1 cellular context compared by ENCODE assay signal in the genomic region with DNA sequence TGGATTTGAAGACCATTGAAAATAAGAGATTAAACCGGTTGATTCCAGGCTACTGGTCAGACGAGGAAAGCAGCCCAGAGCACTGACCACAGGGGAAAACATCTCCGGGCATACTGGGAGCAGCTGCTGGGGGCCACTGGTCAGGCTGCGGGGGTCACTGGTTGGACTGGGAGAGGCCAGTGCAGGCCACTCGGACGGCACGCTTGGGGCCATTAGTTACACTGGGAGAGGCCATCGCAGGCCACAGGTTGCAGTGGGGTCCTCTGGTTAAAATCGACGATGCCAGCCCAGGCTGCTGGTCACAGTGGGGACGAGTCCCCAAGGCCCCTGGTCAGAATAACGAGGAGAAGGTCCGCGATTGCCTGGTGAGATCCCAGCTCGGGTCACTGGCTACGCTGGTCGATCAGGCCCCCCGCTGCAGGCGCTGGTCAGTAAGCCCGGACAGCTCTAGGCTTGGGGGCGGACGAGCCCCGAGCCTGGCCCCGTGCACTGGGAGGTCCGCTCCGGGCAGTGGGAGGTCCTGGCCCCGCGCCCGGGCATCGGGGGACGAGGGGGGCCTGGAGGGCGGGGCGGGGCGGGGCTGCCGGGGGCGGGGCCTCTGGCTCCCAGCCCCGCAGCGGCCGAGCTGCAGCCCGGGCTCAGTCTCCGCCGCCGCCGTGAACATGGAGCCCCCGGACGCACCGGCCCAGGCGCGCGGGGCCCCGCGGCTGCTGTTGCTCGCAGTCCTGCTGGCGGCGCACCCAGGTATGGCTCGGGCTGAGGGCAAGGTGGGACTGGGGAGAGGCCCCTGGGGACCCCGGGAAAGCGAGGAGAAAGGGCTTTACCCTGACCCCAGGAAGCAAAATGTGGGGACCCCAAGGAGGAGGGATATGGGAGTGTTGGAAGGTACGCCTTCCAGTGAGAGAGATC.
A peak's percentile ranks its signal among the peaks of the same experiment; 100 is the strongest.
TF ChIP-seq lines count a peak whose summit lies in the region.

A gene with protein sequence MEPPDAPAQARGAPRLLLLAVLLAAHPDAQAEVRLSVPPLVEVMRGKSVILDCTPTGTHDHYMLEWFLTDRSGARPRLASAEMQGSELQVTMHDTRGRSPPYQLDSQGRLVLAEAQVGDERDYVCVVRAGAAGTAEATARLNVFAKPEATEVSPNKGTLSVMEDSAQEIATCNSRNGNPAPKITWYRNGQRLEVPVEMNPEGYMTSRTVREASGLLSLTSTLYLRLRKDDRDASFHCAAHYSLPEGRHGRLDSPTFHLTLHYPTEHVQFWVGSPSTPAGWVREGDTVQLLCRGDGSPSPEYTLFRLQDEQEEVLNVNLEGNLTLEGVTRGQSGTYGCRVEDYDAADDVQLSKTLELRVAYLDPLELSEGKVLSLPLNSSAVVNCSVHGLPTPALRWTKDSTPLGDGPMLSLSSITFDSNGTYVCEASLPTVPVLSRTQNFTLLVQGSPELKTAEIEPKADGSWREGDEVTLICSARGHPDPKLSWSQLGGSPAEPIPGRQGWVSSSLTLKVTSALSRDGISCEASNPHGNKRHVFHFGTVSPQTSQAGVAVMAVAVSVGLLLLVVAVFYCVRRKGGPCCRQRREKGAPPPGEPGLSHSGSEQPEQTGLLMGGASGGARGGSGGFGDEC (plus strand): TSS at position 641 of the 909 bp plus-strand sequence. CDS start 22 bp downstream, at position 663.

TF ChIP-seq in HepG2, 621 proteins besides CTCF, POLR2A, EP300 and RAD21 (continued from another document):
- TF ChIP-seq, protein P1, sequence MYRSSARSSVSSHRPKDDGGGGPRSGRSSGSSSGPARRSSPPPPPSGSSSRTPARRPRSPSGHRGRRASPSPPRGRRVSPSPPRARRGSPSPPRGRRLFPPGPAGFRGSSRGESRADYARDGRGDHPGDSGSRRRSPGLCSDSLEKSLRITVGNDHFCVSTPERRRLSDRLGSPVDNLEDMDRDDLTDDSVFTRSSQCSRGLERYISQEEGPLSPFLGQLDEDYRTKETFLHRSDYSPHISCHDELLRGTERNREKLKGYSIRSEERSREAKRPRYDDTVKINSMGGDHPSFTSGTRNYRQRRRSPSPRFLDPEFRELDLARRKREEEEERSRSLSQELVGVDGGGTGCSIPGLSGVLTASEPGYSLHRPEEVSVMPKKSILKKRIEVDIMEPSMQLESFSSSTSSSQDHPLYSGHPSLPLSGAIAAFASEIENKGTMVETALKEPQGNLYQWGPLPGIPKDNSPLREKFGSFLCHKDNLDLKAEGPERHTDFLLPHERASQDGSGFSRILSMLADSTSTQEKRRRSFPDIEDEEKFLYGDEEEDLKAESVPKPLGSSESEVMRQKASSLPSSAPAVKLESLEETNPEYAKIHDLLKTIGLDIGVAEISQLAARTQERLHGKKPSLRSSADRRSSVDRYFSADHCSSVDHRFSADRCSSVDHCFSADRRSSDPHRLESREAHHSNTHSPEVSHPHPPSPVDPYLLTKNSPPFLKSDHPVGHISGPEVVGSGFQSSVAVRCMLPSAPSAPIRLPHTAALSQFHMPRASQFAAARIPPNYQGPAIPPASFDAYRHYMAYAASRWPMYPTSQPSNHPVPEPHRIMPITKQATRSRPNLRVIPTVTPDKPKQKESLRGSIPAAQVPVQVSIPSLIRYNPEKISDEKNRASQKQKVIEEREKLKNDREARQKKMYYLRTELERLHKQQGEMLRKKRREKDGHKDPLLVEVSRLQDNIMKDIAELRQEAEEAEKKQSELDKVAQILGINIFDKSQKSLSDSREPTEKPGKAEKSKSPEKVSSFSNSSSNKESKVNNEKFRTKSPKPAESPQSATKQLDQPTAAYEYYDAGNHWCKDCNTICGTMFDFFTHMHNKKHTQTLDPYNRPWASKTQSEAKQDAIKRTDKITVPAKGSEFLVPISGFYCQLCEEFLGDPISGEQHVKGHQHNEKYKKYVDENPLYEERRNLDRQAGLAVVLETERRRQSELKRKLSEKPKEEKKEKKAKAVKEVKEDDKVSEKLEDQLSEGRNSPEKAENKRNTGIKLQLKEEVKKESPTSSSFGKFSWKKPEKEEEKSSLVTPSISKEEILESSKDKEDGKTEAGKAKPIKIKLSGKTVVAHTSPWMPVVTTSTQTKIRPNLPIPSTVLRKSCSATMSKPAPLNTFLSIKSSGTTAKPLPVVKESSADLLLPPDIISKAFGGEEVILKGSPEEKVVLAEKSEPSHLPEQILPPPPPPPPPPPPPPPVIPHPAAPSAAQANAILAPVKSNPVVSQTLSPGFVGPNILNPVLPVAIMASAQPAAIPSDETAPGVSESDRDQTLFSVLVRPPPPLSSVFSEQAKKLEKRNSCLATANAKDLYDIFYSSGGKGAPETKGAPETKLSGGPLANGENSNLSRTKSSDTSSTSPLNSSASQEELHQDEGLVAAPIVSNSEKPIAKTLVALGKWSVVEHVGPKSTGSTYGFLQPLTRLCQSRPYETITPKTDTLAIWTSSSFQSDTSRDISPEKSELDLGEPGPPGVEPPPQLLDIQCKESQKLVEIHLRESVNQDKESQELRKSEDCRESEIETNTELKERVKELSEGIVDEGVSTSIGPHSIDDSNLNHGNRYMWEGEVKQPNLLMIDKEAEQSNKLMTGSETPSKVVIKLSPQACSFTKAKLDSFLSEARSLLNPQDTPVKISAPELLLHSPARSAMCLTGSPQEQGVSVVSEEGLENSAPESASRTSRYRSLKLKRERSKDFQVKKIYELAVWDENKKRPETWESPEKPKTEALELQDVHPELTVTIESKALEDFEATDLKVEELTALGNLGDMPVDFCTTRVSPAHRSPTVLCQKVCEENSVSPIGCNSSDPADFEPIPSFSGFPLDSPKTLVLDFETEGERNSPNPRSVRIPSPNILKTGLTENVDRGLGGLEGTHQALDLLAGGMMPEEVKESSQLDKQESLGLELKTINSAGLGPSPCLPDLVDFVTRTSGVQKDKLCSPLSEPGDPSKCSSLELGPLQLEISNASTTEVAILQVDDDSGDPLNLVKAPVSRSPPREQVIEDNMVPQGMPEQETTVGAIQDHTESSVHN (CRISPR knock-in tag; IDR thresholded peaks at IDR 0.05), result no peak
- TF ChIP-seq ZNF543 (CRISPR knock-in tag; IDR thresholded peaks at IDR 0.05) (peak; percentile 65; the same call in 1 of the 2 replicates), MEF2D (CRISPR knock-in tag; IDR thresholded peaks at IDR 0.05) (no peak), ZNF775 (CRISPR knock-in tag; IDR thresholded peaks at IDR 0.05; ENCODE audit: borderline replicate concordance) (no peak), MXD4 (CRISPR knock-in tag; IDR thresholded peaks at IDR 0.05) (peak; percentile 8; the same call in 1 of the 2 replicates)
